ENCODE assay signal across 23 cellular contexts in the genomic region with DNA sequence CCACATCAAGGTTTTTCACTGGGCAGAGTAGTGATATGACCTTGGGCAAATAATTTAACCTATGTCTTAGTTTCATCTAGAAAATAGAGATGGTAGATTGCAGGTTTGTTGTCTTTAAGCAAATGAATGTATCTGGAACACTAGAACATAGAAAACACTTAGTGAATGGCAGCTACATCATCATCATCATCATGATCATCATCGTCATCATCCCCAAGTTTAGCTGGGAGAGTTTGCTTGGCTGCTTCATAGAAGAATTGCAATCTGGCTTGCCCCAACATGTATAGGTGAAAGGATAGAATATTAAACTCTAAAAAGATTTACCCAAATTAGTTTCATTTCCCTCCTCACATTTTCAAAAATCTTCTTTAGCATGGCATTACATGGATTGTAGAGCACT.
"Had no signal": no experiment of that assay in that cellular context is flagged by ENCODE, and none has a peak within 500 bp of the region (broad histone marks: within the 10 kb centered on the region; RNA-seq: fewer than 3 reads in every experiment).

No MANE protein-coding gene starts in this region.

- H3K36me3 ChIP-seq: esophagus muscularis mucosa, spleen, stomach, thoracic aorta, transverse colon had no signal

- H3K27ac Mint-ChIP-seq: endodermal cell; immature natural killer cell; naive thymus-derived CD4-positive, alpha-beta T cell; nephron progenitor cell had no signal

- H3K4me3 ChIP-seq: coronary artery, esophagus muscularis mucosa, lung, psoas muscle, spleen, stomach, thoracic aorta, transverse colon had no signal

- H3K36me3 Mint-ChIP-seq: immature natural killer cell; naive thymus-derived CD4-positive, alpha-beta T cell had no signal

- H3K27ac ChIP-seq: coronary artery, esophagus muscularis mucosa, psoas muscle, spleen, stomach, thoracic aorta, transverse colon had no signal

- H3K9me3 Mint-ChIP-seq: endodermal cell; immature natural killer cell; naive thymus-derived CD4-positive, alpha-beta T cell; nephron progenitor cell had no signal

- H3K9me3 ChIP-seq: esophagus muscularis mucosa, psoas muscle, spleen, stomach, thoracic aorta, transverse colon had no signal

- H3K4me1 ChIP-seq: psoas muscle had no signal

- H3K27me3 ChIP-seq: esophagus muscularis mucosa, spleen, stomach, transverse colon had no signal

- H3K4me3 Mint-ChIP-seq: endodermal cell; immature natural killer cell; naive thymus-derived CD4-positive, alpha-beta T cell; nephron progenitor cell had no signal

- FAIRE-seq: endothelial cell of umbilical vein, kidney had no signal

- DNase-seq: effector CD4-positive, alpha-beta T cell; endodermal cell; immature natural killer cell; kidney; left colon; left ventricle myocardium superior; naive thymus-derived CD4-positive, alpha-beta T cell; nephron progenitor cell; psoas muscle; retina; spleen; stimulated activated CD4-positive, alpha-beta T cell treated with anti-CD3 and anti-CD28 coated beads, Interleukin-15, amount 100 ng/mL, for 24 hours; stimulated activated CD4-positive, alpha-beta T cell treated with anti-CD3 and anti-CD28 coated beads, Interleukin-1b, Interleukin-23, amount 100 ng/mL, for 48 hours; stimulated activated CD4-positive, alpha-beta T cell treated with anti-CD3 and anti-CD28 coated beads, Interleukin-4, amount 100 ng/mL, for 24 hours; stimulated activated naive CD4-positive, alpha-beta T cell; stomach; substantia nigra; transverse colon had no signal
